ENCODE assay signal across 8 cellular contexts in genomic region chr2:231037202-231037730, GRCh38. TPM values are rescaled to one million over a fixed set of nuclear protein-coding genes. Genes with fewer than 3 reads are reported as not detected.
DNase-seq lines count a peak whose midpoint lies in the region; ATAC-seq and TF ChIP-seq lines count a peak whose summit lies in the region.

Gene C2orf72 (plus strand): TSS chr2:231037523. CDS start chr2:231037566, 43 bp downstream.

- TF ChIP-seq CTCF in Caco-2 (IDR thresholded peaks at IDR 0.05; ENCODE audit: insufficient read depth in 1 of 2, low read depth in 1 of 2, low read length in 1 of 2, severe bottlenecking in 1 of 2, unreplicated experiment in 1 of 2) (no peak), IMR-90 (conservative IDR thresholded peaks at IDR 0.05; ENCODE audit: low read depth, low read length) (no peak), right atrium auricular region (IDR thresholded peaks at IDR 0.05) (no peak)

- peaks cover 34% of the 10 kb centered on the region for H3K36me3 Mint-ChIP-seq in Caco-2 (ENCODE audit: insufficient read depth, unreplicated experiment)

- H3K18ac ChIP-seq in IMR-90 (ENCODE audit: low read depth, low read length) (no peak within 1 kb of the TSS), neuronal stem cell (ENCODE audit: low read length) (peak within 1 kb of the TSS; percentile 89)

- H3K4me2 ChIP-seq in IMR-90 (ENCODE audit: low read depth, low read length) = peak within 1 kb of the TSS; percentile 70
- H3K4me2 ChIP-seq in neuronal stem cell (ENCODE audit: insufficient read depth, low read length, poor library complexity, severe bottlenecking) = peak within 1 kb of the TSS; percentile 83

- POLR2A ChIA-PET in Caco-2 (lab: Charles Lee) (interaction anchor here (0.6 to 1.4 kb wide), 3 partner anchors 13 to 37 kb away, joined by 3 read pairs; no protein-coding TSS in a partner anchor), IMR-90 (lab: Charles Lee; ENCODE audit: unreplicated experiment) (no interaction called here)

- no peak within 1 kb of the TSS for H4K8ac ChIP-seq in IMR-90 (ENCODE audit: low read depth in 2 of 2, low read length in 2 of 2)
- H4K8ac ChIP-seq in neuronal stem cell (ENCODE audit: low read depth, low read length) = no peak within 1 kb of the TSS

- peak within 1 kb of the TSS; percentile 76 for H2AFZ ChIP-seq in IMR-90 (replicated peaks; ENCODE audit: low read length, poor library complexity)
- peak within 1 kb of the TSS; percentile 85 for H2AFZ ChIP-seq in neuronal stem cell (ENCODE audit: low read length)

- H3K23ac ChIP-seq in IMR-90 (ENCODE audit: low read depth, low read length) (no peak within 1 kb of the TSS), neuronal stem cell (ENCODE audit: low read depth, low read length, poor library complexity) (no peak within 1 kb of the TSS)

- H4K5ac ChIP-seq in IMR-90 (ENCODE audit: low read depth, low read length) = no peak within 1 kb of the TSS

- H3K4me1 ChIP-seq in Caco-2 = peaks cover 58% of the 10 kb centered on the region
- no peaks in the 10 kb centered on the region for H3K4me1 ChIP-seq in IMR-90 (ENCODE audit: control insufficient read depth, insufficient read depth, low read length)
- peaks cover 23 to 27% of the 10 kb centered on the region in 2 donors for H3K4me1 ChIP-seq in duodenal mucosa (ENCODE audit: control insufficient read depth in 1 of 2, insufficient read depth in 2 of 2, low read length in 2 of 2)
- H3K4me1 ChIP-seq in neuronal stem cell (ENCODE audit: control insufficient read depth in 2 of 2, insufficient read depth in 1 of 2, low read depth in 1 of 2, low read length in 2 of 2) = no peaks in the 10 kb centered on the region
- H3K4me1 ChIP-seq in right atrium auricular region = peaks cover 0 to 3% of the 10 kb centered on the region in 2 donors

- peaks cover 35% of the 10 kb centered on the region for H3K4me1 Mint-ChIP-seq in Caco-2 (ENCODE audit: low read depth, unreplicated experiment)

- no peaks in the 10 kb centered on the region for H3K79me1 ChIP-seq in IMR-90 (ENCODE audit: low read depth in 1 of 2, low read length in 2 of 2)
- peaks cover 2% of the 10 kb centered on the region for H3K79me1 ChIP-seq in neuronal stem cell (ENCODE audit: low read depth, low read length)

- H2BK20ac ChIP-seq in IMR-90 (ENCODE audit: low read depth, low read length) = no peak within 1 kb of the TSS

- H2BK120ac ChIP-seq in IMR-90 (ENCODE audit: low read depth, low read length) (no peak within 1 kb of the TSS), neuronal stem cell (ENCODE audit: low read depth, low read length) (no peak within 1 kb of the TSS)

- no peak for TF ChIP-seq POLR2A in IMR-90 (IDR thresholded peaks at IDR 0.05; ENCODE audit: low read depth, low read length)

- no peaks in the 10 kb centered on the region for H3K9me3 ChIP-seq in Caco-2
- H3K9me3 ChIP-seq in IMR-90 (ENCODE audit: control insufficient read depth, insufficient read depth, low read length) = peaks cover 3% of the 10 kb centered on the region; the same call in 1 of the 2 replicates
- H3K9me3 ChIP-seq in duodenal mucosa (ENCODE audit: control insufficient read depth in 1 of 2, low read length in 2 of 2) = no peaks in the 10 kb centered on the region
- H3K9me3 ChIP-seq in neuronal stem cell (replicated peaks in 1 of 2; ENCODE audit: control insufficient read depth in 2 of 2, insufficient read depth in 1 of 2, low read depth in 1 of 2, low read length in 2 of 2) = peaks cover 0 to 4% of the 10 kb centered on the region in 2 donors
- no peaks in the 10 kb centered on the region for H3K9me3 ChIP-seq in right atrium auricular region

- H3K4ac ChIP-seq in IMR-90 (ENCODE audit: low read depth, low read length) = no peak within 1 kb of the TSS
- no peak within 1 kb of the TSS for H3K4ac ChIP-seq in neuronal stem cell (ENCODE audit: low read length)

- DNase-seq in Caco-2 (peak; percentile 74 to 80), IMR-90 (no peak), neuronal stem cell (ENCODE audit: low spot score) (no peak), NCI-H226 (no peak), GM19240 (ENCODE audit: insufficient read length, low spot score) (no peak), right atrium auricular region (ENCODE audit: low spot score) (no peak)

- H3K9me3 Mint-ChIP-seq in Caco-2 (ENCODE audit: unreplicated experiment) = no peaks in the 10 kb centered on the region

- WGBS in IMR-90 (ENCODE audit: extremely low coverage in 2 of 2, insufficient read length in 1 of 2), 2 experiments = 0% methylated on average over 7 of the region's 61 CpGs; no CpG with 5 or more reads in 1 of the 2 experiments
- no CpG with 5 or more reads among the region's 61 CpGs for WGBS in neuronal stem cell (ENCODE audit: extremely low coverage in 2 of 2, insufficient read length in 2 of 2, insufficient replicate concordance in 1 of 2), 2 donors

- H2AK5ac ChIP-seq in IMR-90 (ENCODE audit: low read depth, low read length) (no peak within 1 kb of the TSS), neuronal stem cell (ENCODE audit: low read depth, low read length) (no peak within 1 kb of the TSS)

- H3K4me3 Mint-ChIP-seq in Caco-2 (ENCODE audit: unreplicated experiment) = peak within 1 kb of the TSS; percentile 91

- intact Hi-C loops in Caco-2 (cut with micrococcal nuclease; ENCODE audit: unreplicated experiment) = no loop called here
- intact Hi-C loops in IMR-90 (cut with micrococcal nuclease) = no loop called here

- no TSS peak for BruUV-seq in Caco-2 (replicated peaks; lab: Mats Ljungman, UMichigan)
- BruUV-seq in IMR-90 (replicated peaks; lab: Mats Ljungman, UMichigan) = no TSS peak

- H3K27ac ChIP-seq in IMR-90 (ENCODE audit: insufficient read depth, low read length) (no peak within 1 kb of the TSS), duodenal mucosa (ENCODE audit: low read depth, low read length) (no peak within 1 kb of the TSS), neuronal stem cell (replicated peaks; ENCODE audit: low read length) (no peak within 1 kb of the TSS), right atrium auricular region (no peak within 1 kb of the TSS)

- H3K36me3 ChIP-seq in Caco-2 (ENCODE audit: control insufficient read depth, insufficient read depth, low read length) (peaks cover 6% of the 10 kb centered on the region), IMR-90 (ENCODE audit: control insufficient read depth, insufficient read depth, low read length) (no peaks in the 10 kb centered on the region), duodenal mucosa (ENCODE audit: control insufficient read depth in 1 of 2, insufficient read depth in 2 of 2, low read length in 2 of 2) (peaks cover 6 to 10% of the 10 kb centered on the region in 2 donors), neuronal stem cell (replicated peaks in 1 of 2; ENCODE audit: control insufficient read depth in 2 of 2, insufficient read depth in 2 of 2, low read length in 2 of 2) (no peaks in the 10 kb centered on the region), right atrium auricular region (no peaks in the 10 kb centered on the region)

- H3K27ac Mint-ChIP-seq in Caco-2 (ENCODE audit: unreplicated experiment) = peak within 1 kb of the TSS; percentile 72

- H2BK15ac ChIP-seq in IMR-90 (ENCODE audit: low read depth, low read length) = no peak within 1 kb of the TSS
- H2BK15ac ChIP-seq in neuronal stem cell (ENCODE audit: low read length) = no peak within 1 kb of the TSS

- H3K9me1 ChIP-seq in IMR-90 (ENCODE audit: insufficient read depth, low read length) = no peaks in the 10 kb centered on the region; the same call in 1 of the 2 replicates

- no peak within 1 kb of the TSS for H2BK5ac ChIP-seq in IMR-90 (ENCODE audit: low read depth, low read length, poor library complexity, severe bottlenecking)
- H2BK5ac ChIP-seq in neuronal stem cell (ENCODE audit: low read length) = no peak within 1 kb of the TSS

- dilution Hi-C loops in IMR-90 (cut with HindIII; ENCODE audit: low sequenced_read_pairs, unreplicated experiment) = no loop called here

- CTCF ChIA-PET in Caco-2 (lab: Charles Lee) = no interaction called here
- CTCF ChIA-PET in IMR-90 (lab: Yijun Ruan, JAX) = no interaction called here

- H4K91ac ChIP-seq in IMR-90 (ENCODE audit: insufficient read depth, low read depth, low read length) (no peak within 1 kb of the TSS), neuronal stem cell (ENCODE audit: low read depth, low read length, poor library complexity) (no peak within 1 kb of the TSS)

- peak; percentile 70 for ATAC-seq in IMR-90 (ENCODE audit: low read depth)
- ATAC-seq in HG02759 (IDR thresholded peaks at IDR 0.05; ENCODE audit: unreplicated experiment) = no peak

- H2AK9ac ChIP-seq in IMR-90 (replicated peaks; ENCODE audit: low read depth, low read length, poor library complexity) = no peak within 1 kb of the TSS

- H3K14ac ChIP-seq in IMR-90 (replicated peaks; ENCODE audit: low read depth, low read length) (no peak within 1 kb of the TSS), neuronal stem cell (ENCODE audit: low read length) (peak within 1 kb of the TSS; percentile 71)

- no peak for TF ChIP-seq RAD21 in IMR-90 (IDR thresholded peaks at IDR 0.05; ENCODE audit: low read length)

- no peak within 1 kb of the TSS for H3K56ac ChIP-seq in IMR-90 (ENCODE audit: extremely low read depth, insufficient read depth, low read length)

- peak within 1 kb of the TSS; percentile 73 for H2BK12ac ChIP-seq in neuronal stem cell (ENCODE audit: low read length)

- H3K9ac ChIP-seq in IMR-90 (ENCODE audit: low read depth, low read length) (no peak within 1 kb of the TSS), duodenal mucosa (ENCODE audit: low read depth in 1 of 2, low read length in 2 of 2) (peak within 1 kb of the TSS in 1 of 2 donors; percentile 48), neuronal stem cell (ENCODE audit: low read depth, low read length, poor library complexity) (peak within 1 kb of the TSS; percentile 70)

- H3K27me3 ChIP-seq in Caco-2 (replicated peaks; ENCODE audit: control insufficient read depth, insufficient read depth, low read length) = no peaks in the 10 kb centered on the region
- H3K27me3 ChIP-seq in IMR-90 (ENCODE audit: control insufficient read depth, insufficient read depth, low read length) = peaks cover 73% of the 10 kb centered on the region
- H3K27me3 ChIP-seq in duodenal mucosa (ENCODE audit: control insufficient read depth in 1 of 2, insufficient read depth in 2 of 2, low read length in 2 of 2) = peaks cover 13 to 16% of the 10 kb centered on the region in 2 donors
- H3K27me3 ChIP-seq in neuronal stem cell (ENCODE audit: control insufficient read depth in 3 of 3, insufficient read depth in 3 of 3, low read depth in 1 of 3, low read length in 3 of 3) = peaks cover 12 to 53% (median 47%) of the 10 kb centered on the region in 3 experiments
- peaks cover 5 to 11% of the 10 kb centered on the region in 2 donors for H3K27me3 ChIP-seq in right atrium auricular region

- no peaks in the 10 kb centered on the region for H3K27me3 Mint-ChIP-seq in Caco-2 (ENCODE audit: insufficient read depth, unreplicated experiment)

- H3K4me3 ChIP-seq in Caco-2 (ENCODE audit: low read depth, low read length) (peak within 1 kb of the TSS; percentile 86), IMR-90 (ENCODE audit: insufficient read depth, low read depth, low read length) (peak within 1 kb of the TSS; percentile 38), duodenal mucosa (ENCODE audit: low read depth in 1 of 2, low read length in 2 of 2) (peak within 1 kb of the TSS; percentile 68), neuronal stem cell (ENCODE audit: low read length in 2 of 2) (peak within 1 kb of the TSS; percentile 47 to 81), right atrium auricular region (peak within 1 kb of the TSS in 1 of 2 donors; percentile 19)

- in situ Hi-C loops in IMR-90 (cut with MboI; ENCODE audit: low sequenced_read_pairs) = no loop called here

- H4K20me1 ChIP-seq in IMR-90 (ENCODE audit: insufficient read depth, low read length) = no peaks in the 10 kb centered on the region

RNA-seq across cellular contexts. Expression of gene C2orf72, which starts in this region (rescaled TPM):
- total RNA-seq in Caco-2 (2022) (90.5 and 105 TPM in 2 replicates), IMR-90 (2012; rRNA removed) (0.18 TPM in 1 of 2 replicates, not detected in the other), right atrium auricular region (under 1 TPM in 1 of 2 donors, not detected in 1; 0.08 TPM)
- 0.09 and 0.24 TPM in 2 replicates for polyA plus RNA-seq in IMR-90 (2012; rRNA removed)
- 0.04 and 0.12 TPM in 2 replicates for polyA plus RNA-seq in IMR-90 (2012; cell fraction: cytosol; rRNA removed)
- 0.16 and 0.18 TPM in 2 replicates for polyA plus RNA-seq in IMR-90 (2012; cell fraction: nucleus; rRNA removed; ENCODE audit: low replicate concordance)
- polyA plus RNA-seq in neuronal stem cell (2013, experiment 1 of 2) = 0.75 TPM
- polyA plus RNA-seq in neuronal stem cell (2013, experiment 2 of 2) = 0.66 TPM

Comparison
In these comparisons a context has a peak if more than half of its experiments do, and no peak if none do; other contexts are left out.
1. RNA of gene C2orf72 (total RNA-seq): 90.5 to 105 TPM in Caco-2; 0.18 TPM in IMR-90 and 0.08 TPM in right atrium auricular region; every median in the first group is over 10 times any median in the second.
2. Peak in ATAC-seq, H3K4me3 ChIP-seq and H3K4me2 ChIP-seq in IMR-90; RNA of the gene not detected or under 1 TPM.
3. DNase-seq: peak in Caco-2 (2 of 2); none in IMR-90 (single experiment), neuronal stem cell (single experiment), NCI-H226 (single experiment), GM19240 (single experiment) and right atrium auricular region (single experiment).